Comparison of ENCODE assay signal across 18 cellular contexts in the genomic region with DNA sequence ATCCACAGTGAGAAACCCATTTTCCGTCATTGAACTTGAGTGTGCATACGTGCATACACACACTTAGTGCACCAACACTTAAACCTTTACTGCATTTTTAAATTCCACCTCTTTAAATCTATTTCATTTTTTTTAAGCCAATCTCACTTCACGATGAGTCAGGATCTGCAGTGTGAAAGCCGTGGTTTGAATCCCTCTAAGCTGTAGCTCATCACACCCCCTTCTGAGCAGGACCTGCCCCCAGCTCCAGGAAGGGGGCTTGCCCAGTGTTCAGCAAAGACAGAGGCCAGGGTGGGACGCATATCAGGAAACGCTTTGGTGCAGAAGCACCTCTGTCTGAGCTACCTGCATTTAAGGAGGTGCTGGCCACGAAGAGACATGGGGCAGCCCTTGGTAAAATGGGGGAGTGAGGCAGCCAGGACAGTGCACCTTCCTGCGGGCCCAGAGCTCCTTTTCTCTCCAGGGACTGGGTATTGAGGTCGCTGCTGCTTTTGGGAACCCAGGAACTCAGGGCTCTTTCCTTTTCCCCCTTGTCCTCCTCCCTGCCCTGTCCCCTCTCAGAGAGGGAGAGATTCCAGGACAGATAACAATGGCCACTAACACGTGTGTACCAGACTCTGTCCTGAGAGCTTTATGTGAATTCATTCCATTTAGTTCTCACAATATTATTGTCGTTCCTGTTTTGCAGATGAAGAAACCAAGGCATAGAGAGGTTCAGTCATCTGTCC. TPM values are rescaled to one million over a fixed set of nuclear protein-coding genes. Genes with fewer than 3 reads are reported as not detected.
DNase-seq lines count a peak whose midpoint lies in the region; ATAC-seq and TF ChIP-seq lines count a peak whose summit lies in the region.
"Had no signal": no experiment of that assay in that cellular context is flagged by ENCODE, and none has a peak within 500 bp of the region (broad histone marks: within the 10 kb centered on the region; RNA-seq: fewer than 3 reads in every experiment).

No MANE protein-coding gene starts in this region.

- TF ChIP-seq CTCF in AG04450 (IDR thresholded peaks at IDR 0.05; ENCODE audit: low read depth, low read length) (no peak), Caco-2 (IDR thresholded peaks at IDR 0.05; ENCODE audit: insufficient read depth in 1 of 2, low read depth in 1 of 2, low read length in 1 of 2, severe bottlenecking in 1 of 2, unreplicated experiment in 1 of 2) (no peak)

- BruUV-seq in Caco-2 (replicated peaks; lab: Mats Ljungman, UMichigan) = no TSS peak

- peaks cover 17% of the 10 kb centered on the region for H3K36me3 Mint-ChIP-seq in Caco-2 (ENCODE audit: insufficient read depth, unreplicated experiment)

- H3K9ac ChIP-seq in SK-N-MC (ENCODE audit: insufficient read length) = no peak overlapping the region
- H3K9ac ChIP-seq: BLaER1 treated with 17β-estradiol and CSF1 and Interleukin-3, amounts not matched to agents 10 nM and 100 nM had no signal

- H3K9me3 Mint-ChIP-seq in Caco-2 (ENCODE audit: unreplicated experiment) = no peaks in the 10 kb centered on the region
- H3K9me3 Mint-ChIP-seq: T-helper 2 cell treated with Interferon-gamma antibody and Interleukin-4, amounts not matched to agents 5 μg/mL and 100 μg/mL, for 36 hours had no signal

- DNase-seq in AG04450 (ENCODE audit: low read depth, low spot score) (no peak), Caco-2 (no peak), SK-N-MC (ENCODE audit: low read depth, low spot score) (no peak), iris pigment epithelial cell (ENCODE audit: low read depth) (peak; percentile 21), SIG-M5 treated with dmso at 0.1 percent for 504 hours (lab: John Stamatoyannopoulos, UW; ENCODE audit: unreplicated experiment) (no peak)
- DNase-seq in stimulated activated CD8-positive, alpha-beta memory T cell treated with anti-CD3 and anti-CD28 coated beads, Interleukin-4, amount 100 ng/mL, for 48 hours = no peak
- DNase-seq: activated CD8-positive, alpha-beta memory T cell treated with anti-CD3 and anti-CD28 coated beads, Interleukin-2, amount 50 U/mL, for 48 hours; DMS79; NCI-H1048; NK-92 treated with Interleukin-12 subunit alpha and Interleukin-12 subunit beta, amount 100 ng/mL, for 24 hours; testis had no signal

- H3K27ac ChIP-seq in AG04450 (ENCODE audit: low read depth, low read length) = peak overlapping the region; percentile 11
- no peak overlapping the region for H3K27ac ChIP-seq in SK-N-MC
- H3K27ac ChIP-seq: BLaER1 treated with 17β-estradiol and CSF1 and Interleukin-3, amounts not matched to agents 10 nM and 100 nM; cardiac muscle cell; testis had no signal

- no peaks in the 10 kb centered on the region for H3K27me3 Mint-ChIP-seq in Caco-2 (ENCODE audit: insufficient read depth, unreplicated experiment)

- H3K9me3 ChIP-seq in AG04450 (ENCODE audit: control insufficient read depth, insufficient read depth, low read length) (peaks cover 25% of the 10 kb centered on the region), Caco-2 (no peaks in the 10 kb centered on the region), SK-N-MC (ENCODE audit: low read depth, low read length) (no peaks in the 10 kb centered on the region)
- H3K9me3 ChIP-seq: testis had no signal

- H3K27me3 ChIP-seq in AG04450 (ENCODE audit: control insufficient read depth, insufficient read depth, low read length) (no peaks in the 10 kb centered on the region), Caco-2 (replicated peaks; ENCODE audit: control insufficient read depth, insufficient read depth, low read length) (no peaks in the 10 kb centered on the region)
- H3K27me3 ChIP-seq: cardiac muscle cell, testis had no signal

- H3K4me1 Mint-ChIP-seq in Caco-2 (ENCODE audit: low read depth, unreplicated experiment) = no peaks in the 10 kb centered on the region
- H3K4me1 Mint-ChIP-seq: mesothelial cell of epicardium had no signal

- no peak overlapping the region for H3K4me3 ChIP-seq in AG04450 (ENCODE audit: low read depth, low read length)
- H3K4me3 ChIP-seq in Caco-2 (ENCODE audit: low read depth, low read length) = no peak overlapping the region
- H3K4me3 ChIP-seq in SK-N-MC = peak overlapping the region; percentile 28; the same call in 1 of the 2 replicates
- H3K4me3 ChIP-seq: BLaER1 treated with 17β-estradiol and CSF1 and Interleukin-3, amounts not matched to agents 10 nM and 100 nM; cardiac muscle cell; testis had no signal

- H3K36me3 ChIP-seq in Caco-2 (ENCODE audit: control insufficient read depth, insufficient read depth, low read length) (0 out of 2 replicates have a peak, but pooled peaks cover 2% of the 10 kb centered on the region), SK-N-MC (ENCODE audit: insufficient read depth, low read length) (no peaks in the 10 kb centered on the region)

- H3K4me1 ChIP-seq in Caco-2 = no peaks in the 10 kb centered on the region
- H3K4me1 ChIP-seq: testis had no signal

- ATAC-seq in GM19463 (IDR thresholded peaks at IDR 0.05; ENCODE audit: unreplicated experiment) (no peak), GM18511 (IDR thresholded peaks at IDR 0.05; ENCODE audit: unreplicated experiment) (no peak)
- ATAC-seq: sciatic nerve had no signal

- H3K4me3 Mint-ChIP-seq in Caco-2 (ENCODE audit: unreplicated experiment) = peak overlapping the region; percentile 42
- H3K4me3 Mint-ChIP-seq: mesothelial cell of epicardium; T-helper 2 cell treated with Interferon-gamma antibody and Interleukin-4, amounts not matched to agents 5 μg/mL and 100 μg/mL, for 36 hours had no signal

- intact Hi-C loops in Caco-2 (cut with micrococcal nuclease; ENCODE audit: unreplicated experiment) = no loop called here

- CTCF ChIA-PET in AG04450 (lab: Charles Lee) (no interaction called here), Caco-2 (lab: Charles Lee) (interaction anchor here (0.6 kb wide), 2 partner anchors 375 to 662 kb away, joined by 5 to 7 read pairs; no protein-coding TSS in a partner anchor)

- peak overlapping the region; percentile 29 for H3K27ac Mint-ChIP-seq in Caco-2 (ENCODE audit: unreplicated experiment)
- H3K27ac Mint-ChIP-seq: mesothelial cell of epicardium; T-helper 2 cell treated with Interferon-gamma antibody and Interleukin-4, amounts not matched to agents 5 μg/mL and 100 μg/mL, for 36 hours had no signal

- POLR2A ChIA-PET in AG04450 (lab: Yijun Ruan, JAX) = no interaction called here
- POLR2A ChIA-PET in Caco-2 (lab: Charles Lee) = no interaction called here

RNA-seq across cellular contexts. Expression of a gene that starts 21.7 kb away (rescaled TPM):
- polyA plus RNA-seq in AG04450 (2011; rRNA removed) = 4.8 and 5.6 TPM in 2 replicates
- polyA minus RNA-seq in AG04450 (2011; rRNA and poly(A)+ RNA removed) = 8.3 and 10.7 TPM in 2 replicates
- 34.1 and 34.3 TPM in 2 replicates for total RNA-seq in Caco-2 (2022)

RNA-seq across cellular contexts. Expression of a gene that starts 43.4 kb away (rescaled TPM):
- 5.3 and 6.7 TPM in 2 replicates for polyA plus RNA-seq in AG04450 (2011; rRNA removed)
- polyA minus RNA-seq in AG04450 (2011; rRNA and poly(A)+ RNA removed) = 12.0 and 14.1 TPM in 2 replicates
- 10.1 and 12.3 TPM in 2 replicates for total RNA-seq in Caco-2 (2022)

RNA-seq across cellular contexts. Expression of a gene that starts 48.0 kb away (rescaled TPM):
- polyA plus RNA-seq in AG04450 (2011; rRNA removed) = 15.4 and 20.4 TPM in 2 replicates
- 11.9 and 21.3 TPM in 2 replicates for polyA minus RNA-seq in AG04450 (2011; rRNA and poly(A)+ RNA removed)
- total RNA-seq in Caco-2 (2022) = 26.1 and 30.4 TPM in 2 replicates
